8 cellular contexts compared by ENCODE assay signal in genomic region chr20:33719277-33719988, GRCh38. TPM values are rescaled to one million over a fixed set of nuclear protein-coding genes. Genes with fewer than 3 reads are reported as not detected.
DNase-seq lines count a peak whose midpoint lies in the region; ATAC-seq and TF ChIP-seq lines count a peak whose summit lies in the region.

No MANE protein-coding gene starts in this region.

- H3K27ac ChIP-seq in brain microvascular endothelial cell: no peak overlapping the region

- in situ Hi-C loops in brain microvascular endothelial cell (cut with HindIII; ENCODE audit: low pct_ligation_motif_present, low sequenced_read_pairs): no loop called here

- peak; percentile 1 for ATAC-seq in HG03280 (IDR thresholded peaks at IDR 0.05; ENCODE audit: unreplicated experiment)
- ATAC-seq in HG03095 (IDR thresholded peaks at IDR 0.05; ENCODE audit: unreplicated experiment): no peak
- no peak for ATAC-seq in HG02610 (IDR thresholded peaks at IDR 0.05; ENCODE audit: unreplicated experiment)

- H3K4me1 ChIP-seq in mononuclear cell (ENCODE audit: insufficient read depth, low read length): peaks cover 22% of the 10 kb centered on the region

- CTCF ChIA-PET in AG04449 (lab: Yijun Ruan, JAX): interaction anchor here (1.0 to 1.6 kb wide), 4 partner anchors 11 to 51 kb away, joined by 3 to 6 read pairs (median 4); partner anchors contain the start of gene ZNF341

- H3K9me3 ChIP-seq in mononuclear cell (ENCODE audit: low read depth, low read length): no peaks in the 10 kb centered on the region

- H3K4me3 ChIP-seq in AG04449 (ENCODE audit: low read depth, low read length): peak overlapping the region; percentile 97
- H3K4me3 ChIP-seq in brain microvascular endothelial cell (ENCODE audit: low read depth, low read length): peak overlapping the region; percentile 94
- H3K4me3 ChIP-seq in mononuclear cell (ENCODE audit: low read length): peak overlapping the region; percentile 80

- DNase-seq in AG04449 (ENCODE audit: low read depth, low spot score): no peak
- DNase-seq in brain microvascular endothelial cell: no peak
- no peak for DNase-seq in NCI-H446 treated with DMSO at 0.1 percent for 48 hours (lab: John Stamatoyannopoulos, UW)
- DNase-seq in RPMI8226: no peak

- POLR2A ChIA-PET in AG04449 (lab: Yijun Ruan, JAX): interaction anchor here (0.8 to 1.7 kb wide), 4 partner anchors 9 to 50 kb away, joined by 3 to 7 read pairs (median 3); no protein-coding TSS in a partner anchor

- no peak for TF ChIP-seq CTCF in AG04449 (IDR thresholded peaks at IDR 0.05; ENCODE audit: insufficient read depth, low read length, missing control alignments)
- TF ChIP-seq CTCF in brain microvascular endothelial cell (IDR thresholded peaks at IDR 0.05; ENCODE audit: low read depth, low read length, missing control alignments): no peak

- no peaks in the 10 kb centered on the region for H3K27me3 ChIP-seq in brain microvascular endothelial cell (replicated peaks)
- no peaks in the 10 kb centered on the region for H3K27me3 ChIP-seq in mononuclear cell (ENCODE audit: insufficient read depth, low read length)

- H3K36me3 ChIP-seq in brain microvascular endothelial cell (replicated peaks): no peaks in the 10 kb centered on the region

RNA-seq across cellular contexts. Expression of gene PXMP4, which starts 0.7 kb away (rescaled TPM):
- 2.4 TPM for total RNA-seq in mononuclear cell

RNA-seq across cellular contexts. Expression of gene ZNF341, which starts 12.4 kb away (rescaled TPM):
- total RNA-seq in mononuclear cell: 0.73 TPM

RNA-seq across cellular contexts. Expression of gene E2F1, which starts 33.2 kb away (rescaled TPM):
- 2.0 TPM for total RNA-seq in mononuclear cell

RNA-seq across cellular contexts. Expression of gene NECAB3, which starts 45.2 kb away (rescaled TPM):
- total RNA-seq in mononuclear cell: 4.6 TPM

RNA-seq across cellular contexts. Expression of gene ACTL10, which starts 52.7 kb away (rescaled TPM):
- 0.42 TPM for total RNA-seq in mononuclear cell
